18 cellular contexts compared by ENCODE assay signal in genomic region chr5:14424011-14424685, GRCh38.
A peak's percentile ranks its signal among the peaks of the same experiment; 100 is the strongest.
DNase-seq lines count a peak whose midpoint lies in the region; ATAC-seq lines count a peak whose summit lies in the region.
"Had no signal": no experiment of that assay in that cellular context is flagged by ENCODE, and none has a peak within 500 bp of the region (broad histone marks: within the 10 kb centered on the region; RNA-seq: fewer than 3 reads in every experiment).

No MANE protein-coding gene starts in this region.

- peaks cover 21% of the 10 kb centered on the region for H3K4me1 Mint-ChIP-seq in activated CD4-positive, alpha-beta memory T cell treated with anti-CD3 and anti-CD28 coated beads for 36 hours (ENCODE audit: low read depth)
- H3K4me1 Mint-ChIP-seq in activated CD4-positive, alpha-beta memory T cell treated with anti-CD3 and anti-CD28 coated beads, Interleukin-2, amount 10 ng/mL, durations not matched to agents 7 days and 5 days = peaks cover 12% of the 10 kb centered on the region
- H3K4me1 Mint-ChIP-seq in activated naive CD8-positive, alpha-beta T cell (ENCODE audit: low read depth) = peaks cover 28% of the 10 kb centered on the region
- peaks cover 4 to 17% (median 9%) of the 10 kb centered on the region in 4 donors for H3K4me1 Mint-ChIP-seq in naive thymus-derived CD8-positive, alpha-beta T cell
- H3K4me1 Mint-ChIP-seq in naive thymus-derived CD4-positive, alpha-beta T cell = peaks cover 0 to 29% (median 7%) of the 10 kb centered on the region in 7 donors

- no peaks in the 10 kb centered on the region for H3K9me3 Mint-ChIP-seq in activated CD4-positive, alpha-beta memory T cell treated with anti-CD3 and anti-CD28 coated beads for 36 hours
- H3K9me3 Mint-ChIP-seq in activated CD4-positive, alpha-beta memory T cell treated with anti-CD3 and anti-CD28 coated beads, Interleukin-2, amount 10 ng/mL, durations not matched to agents 7 days and 5 days = no peaks in the 10 kb centered on the region
- no peaks in the 10 kb centered on the region for H3K9me3 Mint-ChIP-seq in activated naive CD8-positive, alpha-beta T cell (ENCODE audit: low read depth)
- H3K9me3 Mint-ChIP-seq in naive thymus-derived CD8-positive, alpha-beta T cell = no peaks in the 10 kb centered on the region
- peaks cover 0 to 1% (median 0%) of the 10 kb centered on the region in 11 donors for H3K9me3 Mint-ChIP-seq in naive thymus-derived CD4-positive, alpha-beta T cell

- POLR2A ChIA-PET in activated CD4-positive, alpha-beta memory T cell treated with anti-CD3 and anti-CD28 coated beads for 36 hours (lab: Charles Lee) = no interaction called here
- POLR2A ChIA-PET in activated CD4-positive, alpha-beta memory T cell treated with anti-CD3 and anti-CD28 coated beads, Interleukin-2, amount 10 ng/mL, durations not matched to agents 7 days and 5 days (lab: Charles Lee) = interaction anchor here (0.9 kb wide), 1 partner anchor 9 kb away, joined by 3 read pairs; no protein-coding TSS in a partner anchor
- POLR2A ChIA-PET in naive thymus-derived CD8-positive, alpha-beta T cell (lab: Charles Lee) = interaction anchor here (0.9 kb wide), 1 partner anchor 11 kb away, joined by 4 read pairs; no protein-coding TSS in a partner anchor
- POLR2A ChIA-PET in naive thymus-derived CD4-positive, alpha-beta T cell (lab: Charles Lee) = interaction anchor here (0.6 kb wide), 1 partner anchor 171 kb away, joined by 3 read pairs; no protein-coding TSS in a partner anchor

- no peak overlapping the region for H3K9ac ChIP-seq in HUES6 (ENCODE audit: low read length)

- peaks cover 3% of the 10 kb centered on the region; the same call in 1 of the 2 replicates for H3K4me1 ChIP-seq in HUES6 (ENCODE audit: control insufficient read depth, insufficient read depth, low read length)
- no peaks in the 10 kb centered on the region for H3K4me1 ChIP-seq in naive thymus-derived CD4-positive, alpha-beta T cell (ENCODE audit: control insufficient read depth in 2 of 2, insufficient read depth in 2 of 2, low read length in 2 of 2)
- H3K4me1 ChIP-seq: esophagus squamous epithelium, upper lobe of right lung had no signal

- peak overlapping the region; percentile 11; the same call in 1 of the 2 replicates for H3K27ac ChIP-seq in HUES6 (ENCODE audit: low read depth, low read length)
- no peak overlapping the region for H3K27ac ChIP-seq in naive thymus-derived CD4-positive, alpha-beta T cell (ENCODE audit: low read depth, low read length)
- H3K27ac ChIP-seq: cardiac muscle cell, esophagus squamous epithelium, upper lobe of right lung had no signal

- no peaks in the 10 kb centered on the region for H3K36me3 Mint-ChIP-seq in activated CD4-positive, alpha-beta memory T cell treated with anti-CD3 and anti-CD28 coated beads for 36 hours
- no peaks in the 10 kb centered on the region for H3K36me3 Mint-ChIP-seq in activated CD4-positive, alpha-beta memory T cell treated with anti-CD3 and anti-CD28 coated beads, Interleukin-2, amount 10 ng/mL, durations not matched to agents 7 days and 5 days (ENCODE audit: low read depth)
- no peaks in the 10 kb centered on the region for H3K36me3 Mint-ChIP-seq in activated naive CD8-positive, alpha-beta T cell
- no peaks in the 10 kb centered on the region for H3K36me3 Mint-ChIP-seq in naive thymus-derived CD8-positive, alpha-beta T cell
- no peaks in the 10 kb centered on the region for H3K36me3 Mint-ChIP-seq in naive thymus-derived CD4-positive, alpha-beta T cell

- peak; percentile 61 for DNase-seq in activated CD4-positive, alpha-beta memory T cell treated with anti-CD3 and anti-CD28 coated beads for 36 hours
- no peak for DNase-seq in activated CD4-positive, alpha-beta memory T cell treated with anti-CD3 and anti-CD28 coated beads, Interleukin-2, amount 10 ng/mL, durations not matched to agents 7 days and 5 days
- no peak for DNase-seq in naive thymus-derived CD8-positive, alpha-beta T cell
- DNase-seq in naive thymus-derived CD4-positive, alpha-beta T cell = no peak
- DNase-seq: activated gamma-delta T cell; DND-41; esophagus squamous epithelium; HCEC 1CT; NCI-H1105 treated with DMSO at 0.1 percent for 48 hours; NCI-H526; SHP77 treated with DMSO at 0.1 percent for 48 hours; stimulated activated naive CD4-positive, alpha-beta T cell treated with Interleukin-2 at 50 U/mL for 16 hours; upper lobe of right lung had no signal

- H3K27me3 ChIP-seq in HUES6 (ENCODE audit: control insufficient read depth, insufficient read depth, low read length) = no peaks in the 10 kb centered on the region
- H3K27me3 ChIP-seq in naive thymus-derived CD4-positive, alpha-beta T cell (ENCODE audit: control insufficient read depth in 2 of 2, insufficient read depth in 2 of 2, low read length in 2 of 2) = no peaks in the 10 kb centered on the region
- H3K27me3 ChIP-seq: cardiac muscle cell, esophagus squamous epithelium, upper lobe of right lung had no signal

- ATAC-seq in naive thymus-derived CD8-positive, alpha-beta T cell = peak; percentile 44 to 49
- no peak for ATAC-seq in GM21447 (IDR thresholded peaks at IDR 0.05; ENCODE audit: unreplicated experiment)
- ATAC-seq in HG03108 (IDR thresholded peaks at IDR 0.05; ENCODE audit: unreplicated experiment) = no peak
- no peak for ATAC-seq in naive thymus-derived CD4-positive, alpha-beta T cell
- ATAC-seq: upper lobe of right lung had no signal

- no peak overlapping the region for H3K4me3 ChIP-seq in HUES6 (ENCODE audit: low read depth, low read length)
- no peak overlapping the region for H3K4me3 ChIP-seq in naive thymus-derived CD4-positive, alpha-beta T cell (ENCODE audit: low read length)
- H3K4me3 ChIP-seq: cardiac muscle cell, esophagus squamous epithelium, upper lobe of right lung had no signal

- intact Hi-C loops in activated CD4-positive, alpha-beta memory T cell treated with anti-CD3 and anti-CD28 coated beads for 36 hours (cut with micrococcal nuclease) = loop anchor here (1.0 kb wide), 2 partner anchors 9 to 13 kb away; no protein-coding TSS in a partner anchor
- intact Hi-C loops in naive thymus-derived CD4-positive, alpha-beta T cell (cut with micrococcal nuclease) = no loop called here

- peak overlapping the region; percentile 64 for H3K27ac Mint-ChIP-seq in activated CD4-positive, alpha-beta memory T cell treated with anti-CD3 and anti-CD28 coated beads for 36 hours
- H3K27ac Mint-ChIP-seq in activated CD4-positive, alpha-beta memory T cell treated with anti-CD3 and anti-CD28 coated beads, Interleukin-2, amount 10 ng/mL, durations not matched to agents 7 days and 5 days = no peak overlapping the region
- peak overlapping the region; percentile 72 for H3K27ac Mint-ChIP-seq in activated naive CD8-positive, alpha-beta T cell
- H3K27ac Mint-ChIP-seq in naive thymus-derived CD8-positive, alpha-beta T cell = peak overlapping the region in 8 of 10 donors; percentile 7 to 63 (median 31)
- H3K27ac Mint-ChIP-seq in naive thymus-derived CD4-positive, alpha-beta T cell = peak overlapping the region in 4 of 9 donors; percentile 16 to 76 (median 36)

- H3K4me3 Mint-ChIP-seq in activated CD4-positive, alpha-beta memory T cell treated with anti-CD3 and anti-CD28 coated beads for 36 hours = no peak overlapping the region
- no peak overlapping the region for H3K4me3 Mint-ChIP-seq in activated CD4-positive, alpha-beta memory T cell treated with anti-CD3 and anti-CD28 coated beads, Interleukin-2, amount 10 ng/mL, durations not matched to agents 7 days and 5 days
- peak overlapping the region; percentile 21 for H3K4me3 Mint-ChIP-seq in activated naive CD8-positive, alpha-beta T cell
- peak overlapping the region in 1 of 10 donors; percentile 29 for H3K4me3 Mint-ChIP-seq in naive thymus-derived CD8-positive, alpha-beta T cell
- peak overlapping the region in 1 of 10 donors; percentile 28 for H3K4me3 Mint-ChIP-seq in naive thymus-derived CD4-positive, alpha-beta T cell

- peaks cover 1% of the 10 kb centered on the region for H3K27me3 Mint-ChIP-seq in activated CD4-positive, alpha-beta memory T cell treated with anti-CD3 and anti-CD28 coated beads for 36 hours
- no peaks in the 10 kb centered on the region for H3K27me3 Mint-ChIP-seq in activated CD4-positive, alpha-beta memory T cell treated with anti-CD3 and anti-CD28 coated beads, Interleukin-2, amount 10 ng/mL, durations not matched to agents 7 days and 5 days
- no peaks in the 10 kb centered on the region for H3K27me3 Mint-ChIP-seq in activated naive CD8-positive, alpha-beta T cell
- no peaks in the 10 kb centered on the region for H3K27me3 Mint-ChIP-seq in naive thymus-derived CD8-positive, alpha-beta T cell
- H3K27me3 Mint-ChIP-seq in naive thymus-derived CD4-positive, alpha-beta T cell = no peaks in the 10 kb centered on the region

- CTCF ChIA-PET in activated CD4-positive, alpha-beta memory T cell treated with anti-CD3 and anti-CD28 coated beads for 36 hours (lab: Charles Lee) = interaction anchor here (0.6 kb wide), 1 partner anchor 24 kb away, joined by 3 read pairs; no protein-coding TSS in a partner anchor
- CTCF ChIA-PET in activated CD4-positive, alpha-beta memory T cell treated with anti-CD3 and anti-CD28 coated beads, Interleukin-2, amount 10 ng/mL, durations not matched to agents 7 days and 5 days (lab: Charles Lee) = interaction anchor here (0.6 to 0.9 kb wide), 2 partner anchors 10 to 52 kb away, joined by 4 read pairs; no protein-coding TSS in a partner anchor
- CTCF ChIA-PET in naive thymus-derived CD4-positive, alpha-beta T cell (lab: Charles Lee) = no interaction called here

- H3K9me3 ChIP-seq in HUES6 (ENCODE audit: control insufficient read depth, insufficient read depth, low read depth, low read length) = no peaks in the 10 kb centered on the region
- no peaks in the 10 kb centered on the region for H3K9me3 ChIP-seq in naive thymus-derived CD4-positive, alpha-beta T cell (ENCODE audit: control insufficient read depth in 2 of 3, low read length in 3 of 3)
- H3K9me3 ChIP-seq: esophagus squamous epithelium, upper lobe of right lung had no signal

- H3K36me3 ChIP-seq in HUES6 (ENCODE audit: control insufficient read depth, insufficient read depth, low read length) = peaks cover 46% of the 10 kb centered on the region
- no peaks in the 10 kb centered on the region for H3K36me3 ChIP-seq in naive thymus-derived CD4-positive, alpha-beta T cell (ENCODE audit: control insufficient read depth in 2 of 3, insufficient read depth in 3 of 3, low read length in 3 of 3)

Comparison
In these comparisons a context has a peak if more than half of its experiments do, and no peak if none do; other contexts are left out.
1. ATAC-seq: peak in naive thymus-derived CD8-positive, alpha-beta T cell (2 of 2); none in GM21447 (single experiment), HG03108 (single experiment) and naive thymus-derived CD4-positive, alpha-beta T cell (single experiment).